In the genomic region with DNA sequence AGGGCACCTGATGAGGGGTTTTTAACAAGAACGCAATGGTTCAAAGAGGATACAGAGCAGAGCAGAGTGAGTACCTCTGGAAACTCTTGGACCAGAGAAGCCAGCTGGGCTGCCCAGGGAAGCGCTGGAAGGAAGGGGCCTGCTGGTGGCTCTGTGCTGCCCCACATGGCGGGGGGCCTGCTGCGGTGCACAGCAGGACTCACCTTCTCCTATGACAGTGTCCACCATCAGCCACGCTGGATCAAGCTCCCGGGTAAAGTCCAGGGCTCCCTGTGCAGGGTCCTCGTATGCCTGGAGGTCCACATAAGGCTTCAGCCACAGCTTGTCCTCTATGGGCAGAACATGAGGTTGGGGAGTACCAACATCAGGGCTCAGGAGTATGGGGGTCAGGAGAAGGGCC, we compare ENCODE assay signal across 1 cellular context.
TF ChIP-seq lines count a peak whose summit lies in the region.

No MANE protein-coding gene starts in this region.

TF ChIP-seq in IMR-90, 13 proteins besides CTCF, POLR2A, EP300 and RAD21:
- TF ChIP-seq MAZ (IDR thresholded peaks at IDR 0.05; ENCODE audit: borderline replicate concordance, low read depth, low read length) (no peak), RCOR1 (IDR thresholded peaks at IDR 0.05; ENCODE audit: insufficient replicate concordance, low read length) (no peak), SMC3 (IDR thresholded peaks at IDR 0.05; ENCODE audit: low read depth, low read length) (no peak), NFE2L2 (IDR thresholded peaks at IDR 0.05; ENCODE audit: low read depth, low read length) (no peak), MXI1 (IDR thresholded peaks at IDR 0.05; ENCODE audit: borderline replicate concordance, low read depth, low read length) (no peak), BHLHE40 (IDR thresholded peaks at IDR 0.05; ENCODE audit: low read depth, low read length) (no peak), MAFK (IDR thresholded peaks at IDR 0.05; ENCODE audit: low read depth, low read length) (no peak), CEBPB (IDR thresholded peaks at IDR 0.05; ENCODE audit: low read depth, low read length) (no peak), FOS (IDR thresholded peaks at IDR 0.05; ENCODE audit: low read depth, low read length) (no peak), ELK1 (IDR thresholded peaks at IDR 0.05; ENCODE audit: borderline replicate concordance, low read depth, low read length) (no peak), RFX5 (IDR thresholded peaks at IDR 0.05; ENCODE audit: low read depth, low read length) (no peak), CHD1 (IDR thresholded peaks at IDR 0.05; ENCODE audit: low read depth, low read length) (no peak)
- TF ChIP-seq, protein P1, sequence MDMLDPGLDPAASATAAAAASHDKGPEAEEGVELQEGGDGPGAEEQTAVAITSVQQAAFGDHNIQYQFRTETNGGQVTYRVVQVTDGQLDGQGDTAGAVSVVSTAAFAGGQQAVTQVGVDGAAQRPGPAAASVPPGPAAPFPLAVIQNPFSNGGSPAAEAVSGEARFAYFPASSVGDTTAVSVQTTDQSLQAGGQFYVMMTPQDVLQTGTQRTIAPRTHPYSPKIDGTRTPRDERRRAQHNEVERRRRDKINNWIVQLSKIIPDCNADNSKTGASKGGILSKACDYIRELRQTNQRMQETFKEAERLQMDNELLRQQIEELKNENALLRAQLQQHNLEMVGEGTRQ (IDR thresholded peaks at IDR 0.05; ENCODE audit: low read depth, low read length): no peak
TF ChIP-seq in IMR-90: peak in this region for 0.
